ENCODE assay signal across 1 cellular context in genomic region chr20:59250293-59250692, GRCh38.
TF ChIP-seq lines count a peak whose summit lies in the region.

No MANE protein-coding gene starts in this region.

TF ChIP-seq in HepG2, 621 proteins besides CTCF, POLR2A, EP300 and RAD21:
- TF ChIP-seq CCDC6 (CRISPR knock-in tag; IDR thresholded peaks at IDR 0.05) (no peak), ZMYM3 (CRISPR knock-in tag; IDR thresholded peaks at IDR 0.05) (no peak), MAFF (IDR thresholded peaks at IDR 0.05; ENCODE audit: low read depth, low read length) (peak; percentile 67), PITX1 (CRISPR knock-in tag; IDR thresholded peaks at IDR 0.05) (no peak), ZNF224 (CRISPR knock-in tag; IDR thresholded peaks at IDR 0.05) (no peak), IKZF4 (CRISPR knock-in tag; IDR thresholded peaks at IDR 0.05; ENCODE audit: borderline replicate concordance, low read depth, not compliant biosample characterization) (no peak), BCLAF1 (IDR thresholded peaks at IDR 0.05) (no peak), XBP1 (CRISPR knock-in tag; IDR thresholded peaks at IDR 0.05) (no peak), ZNF574 (CRISPR knock-in tag; IDR thresholded peaks at IDR 0.05) (no peak), MAFK (conservative IDR thresholded peaks at IDR 0.05 in 1 of 2, IDR thresholded peaks at IDR 0.05 in 1 of 2; ENCODE audit: low read length in 2 of 2) (peak; percentile 43 to 56), BRCA1 (CRISPR knock-in tag; IDR thresholded peaks at IDR 0.05) (no peak)
